In genomic region chr9:110257097-110257955, GRCh38 we compare ENCODE assay signal across 1 cellular context.
TF ChIP-seq lines count a peak whose summit lies in the region.

No MANE protein-coding gene starts in this region.

TF ChIP-seq in K562, 482 proteins besides CTCF, POLR2A, EP300 and RAD21 (continued from another document and continues in another):
- TF ChIP-seq, protein P1, sequence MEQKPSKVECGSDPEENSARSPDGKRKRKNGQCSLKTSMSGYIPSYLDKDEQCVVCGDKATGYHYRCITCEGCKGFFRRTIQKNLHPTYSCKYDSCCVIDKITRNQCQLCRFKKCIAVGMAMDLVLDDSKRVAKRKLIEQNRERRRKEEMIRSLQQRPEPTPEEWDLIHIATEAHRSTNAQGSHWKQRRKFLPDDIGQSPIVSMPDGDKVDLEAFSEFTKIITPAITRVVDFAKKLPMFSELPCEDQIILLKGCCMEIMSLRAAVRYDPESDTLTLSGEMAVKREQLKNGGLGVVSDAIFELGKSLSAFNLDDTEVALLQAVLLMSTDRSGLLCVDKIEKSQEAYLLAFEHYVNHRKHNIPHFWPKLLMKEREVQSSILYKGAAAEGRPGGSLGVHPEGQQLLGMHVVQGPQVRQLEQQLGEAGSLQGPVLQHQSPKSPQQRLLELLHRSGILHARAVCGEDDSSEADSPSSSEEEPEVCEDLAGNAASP (IDR thresholded peaks at IDR 0.05), result no peak
- TF ChIP-seq NKRF (IDR thresholded peaks at IDR 0.05; ENCODE audit: borderline replicate concordance), result no peak
- no peak for TF ChIP-seq ARID1B (IDR thresholded peaks at IDR 0.05)
- TF ChIP-seq ZNF324 (CRISPR knock-in tag; IDR thresholded peaks at IDR 0.05), result no peak
- TF ChIP-seq, protein P2, sequence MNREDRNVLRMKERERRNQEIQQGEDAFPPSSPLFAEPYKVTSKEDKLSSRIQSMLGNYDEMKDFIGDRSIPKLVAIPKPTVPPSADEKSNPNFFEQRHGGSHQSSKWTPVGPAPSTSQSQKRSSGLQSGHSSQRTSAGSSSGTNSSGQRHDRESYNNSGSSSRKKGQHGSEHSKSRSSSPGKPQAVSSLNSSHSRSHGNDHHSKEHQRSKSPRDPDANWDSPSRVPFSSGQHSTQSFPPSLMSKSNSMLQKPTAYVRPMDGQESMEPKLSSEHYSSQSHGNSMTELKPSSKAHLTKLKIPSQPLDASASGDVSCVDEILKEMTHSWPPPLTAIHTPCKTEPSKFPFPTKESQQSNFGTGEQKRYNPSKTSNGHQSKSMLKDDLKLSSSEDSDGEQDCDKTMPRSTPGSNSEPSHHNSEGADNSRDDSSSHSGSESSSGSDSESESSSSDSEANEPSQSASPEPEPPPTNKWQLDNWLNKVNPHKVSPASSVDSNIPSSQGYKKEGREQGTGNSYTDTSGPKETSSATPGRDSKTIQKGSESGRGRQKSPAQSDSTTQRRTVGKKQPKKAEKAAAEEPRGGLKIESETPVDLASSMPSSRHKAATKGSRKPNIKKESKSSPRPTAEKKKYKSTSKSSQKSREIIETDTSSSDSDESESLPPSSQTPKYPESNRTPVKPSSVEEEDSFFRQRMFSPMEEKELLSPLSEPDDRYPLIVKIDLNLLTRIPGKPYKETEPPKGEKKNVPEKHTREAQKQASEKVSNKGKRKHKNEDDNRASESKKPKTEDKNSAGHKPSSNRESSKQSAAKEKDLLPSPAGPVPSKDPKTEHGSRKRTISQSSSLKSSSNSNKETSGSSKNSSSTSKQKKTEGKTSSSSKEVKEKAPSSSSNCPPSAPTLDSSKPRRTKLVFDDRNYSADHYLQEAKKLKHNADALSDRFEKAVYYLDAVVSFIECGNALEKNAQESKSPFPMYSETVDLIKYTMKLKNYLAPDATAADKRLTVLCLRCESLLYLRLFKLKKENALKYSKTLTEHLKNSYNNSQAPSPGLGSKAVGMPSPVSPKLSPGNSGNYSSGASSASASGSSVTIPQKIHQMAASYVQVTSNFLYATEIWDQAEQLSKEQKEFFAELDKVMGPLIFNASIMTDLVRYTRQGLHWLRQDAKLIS (CRISPR knock-in tag; IDR thresholded peaks at IDR 0.05), result no peak
- no peak for TF ChIP-seq MCM7 (IDR thresholded peaks at IDR 0.05)
- TF ChIP-seq PRPF4 (IDR thresholded peaks at IDR 0.05; ENCODE audit: insufficient read depth, low read depth, low read length, poor library complexity, severe bottlenecking), result no peak
- TF ChIP-seq, protein P3, sequence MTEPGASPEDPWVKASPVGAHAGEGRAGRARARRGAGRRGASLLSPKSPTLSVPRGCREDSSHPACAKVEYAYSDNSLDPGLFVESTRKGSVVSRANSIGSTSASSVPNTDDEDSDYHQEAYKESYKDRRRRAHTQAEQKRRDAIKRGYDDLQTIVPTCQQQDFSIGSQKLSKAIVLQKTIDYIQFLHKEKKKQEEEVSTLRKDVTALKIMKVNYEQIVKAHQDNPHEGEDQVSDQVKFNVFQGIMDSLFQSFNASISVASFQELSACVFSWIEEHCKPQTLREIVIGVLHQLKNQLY (CRISPR knock-in tag; conservative IDR thresholded peaks at IDR 0.05), result no peak
- TF ChIP-seq ZBTB2 (IDR thresholded peaks at IDR 0.05), result no peak
- TF ChIP-seq ETV5 (CRISPR knock-in tag; IDR thresholded peaks at IDR 0.05; ENCODE audit: low read depth), result peak; percentile 50; the same call in 1 of the 2 replicates
- no peak for TF ChIP-seq ZNF445 (CRISPR knock-in tag; IDR thresholded peaks at IDR 0.05; ENCODE audit: low read depth)
- TF ChIP-seq, protein P4, sequence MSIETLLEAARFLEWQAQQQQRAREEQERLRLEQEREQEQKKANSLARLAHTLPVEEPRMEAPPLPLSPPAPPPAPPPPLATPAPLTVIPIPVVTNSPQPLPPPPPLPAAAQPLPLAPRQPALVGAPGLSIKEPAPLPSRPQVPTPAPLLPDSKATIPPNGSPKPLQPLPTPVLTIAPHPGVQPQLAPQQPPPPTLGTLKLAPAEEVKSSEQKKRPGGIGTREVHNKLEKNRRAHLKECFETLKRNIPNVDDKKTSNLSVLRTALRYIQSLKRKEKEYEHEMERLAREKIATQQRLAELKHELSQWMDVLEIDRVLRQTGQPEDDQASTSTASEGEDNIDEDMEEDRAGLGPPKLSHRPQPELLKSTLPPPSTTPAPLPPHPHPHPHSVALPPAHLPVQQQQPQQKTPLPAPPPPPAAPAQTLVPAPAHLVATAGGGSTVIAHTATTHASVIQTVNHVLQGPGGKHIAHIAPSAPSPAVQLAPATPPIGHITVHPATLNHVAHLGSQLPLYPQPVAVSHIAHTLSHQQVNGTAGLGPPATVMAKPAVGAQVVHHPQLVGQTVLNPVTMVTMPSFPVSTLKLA (conservative IDR thresholded peaks at IDR 0.05), result peak; percentile 15 to 72; a peak in 2 of 4 replicates
- TF ChIP-seq RHOXF2B (CRISPR knock-in tag; conservative IDR thresholded peaks at IDR 0.05), result 0 out of 2 replicates have a peak, but pooled peaks have one; percentile 67
- TF ChIP-seq IRF9 (tag; IDR thresholded peaks at IDR 0.05), result 0 out of 2 replicates have a peak, but pooled peaks have one; percentile 36
- no peak for TF ChIP-seq ZNF175 (CRISPR knock-in tag; IDR thresholded peaks at IDR 0.05; ENCODE audit: low read depth)
- TF ChIP-seq ZNF639 (CRISPR knock-in tag; conservative IDR thresholded peaks at IDR 0.05 in 1 of 2, IDR thresholded peaks at IDR 0.05 in 1 of 2), result peak in 1 of 2 experiments; percentile 32; a peak in 1 of 4 replicates
- no peak for TF ChIP-seq TARDBP (IDR thresholded peaks at IDR 0.05)
- TF ChIP-seq ESRRA (IDR thresholded peaks at IDR 0.05; ENCODE audit: borderline replicate concordance, low read depth), result peak; percentile 99
- TF ChIP-seq SIN3A (IDR thresholded peaks at IDR 0.05; ENCODE audit: borderline replicate concordance in 2 of 2, control insufficient read depth in 1 of 2, low read depth in 2 of 2, low read length in 2 of 2), result no peak
- peak; percentile 91 for TF ChIP-seq ADNP (tag; IDR thresholded peaks at IDR 0.05)
- TF ChIP-seq E2F8 (IDR thresholded peaks at IDR 0.05; ENCODE audit: low read depth, partially characterized antibody), result peak; percentile 45
- peak; percentile 18 for TF ChIP-seq KDM5B (IDR thresholded peaks at IDR 0.05; ENCODE audit: insufficient replicate concordance, low read depth, low read length)
- TF ChIP-seq, protein P5, sequence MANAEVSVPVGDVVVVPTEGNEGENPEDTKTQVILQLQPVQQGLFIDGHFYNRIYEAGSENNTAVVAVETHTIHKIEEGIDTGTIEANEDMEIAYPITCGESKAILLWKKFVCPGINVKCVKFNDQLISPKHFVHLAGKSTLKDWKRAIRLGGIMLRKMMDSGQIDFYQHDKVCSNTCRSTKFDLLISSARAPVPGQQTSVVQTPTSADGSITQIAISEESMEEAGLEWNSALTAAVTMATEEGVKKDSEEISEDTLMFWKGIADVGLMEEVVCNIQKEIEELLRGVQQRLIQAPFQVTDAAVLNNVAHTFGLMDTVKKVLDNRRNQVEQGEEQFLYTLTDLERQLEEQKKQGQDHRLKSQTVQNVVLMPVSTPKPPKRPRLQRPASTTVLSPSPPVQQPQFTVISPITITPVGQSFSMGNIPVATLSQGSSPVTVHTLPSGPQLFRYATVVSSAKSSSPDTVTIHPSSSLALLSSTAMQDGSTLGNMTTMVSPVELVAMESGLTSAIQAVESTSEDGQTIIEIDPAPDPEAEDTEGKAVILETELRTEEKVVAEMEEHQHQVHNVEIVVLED (CRISPR knock-in tag; IDR thresholded peaks at IDR 0.05), result no peak
- TF ChIP-seq, protein P6, sequence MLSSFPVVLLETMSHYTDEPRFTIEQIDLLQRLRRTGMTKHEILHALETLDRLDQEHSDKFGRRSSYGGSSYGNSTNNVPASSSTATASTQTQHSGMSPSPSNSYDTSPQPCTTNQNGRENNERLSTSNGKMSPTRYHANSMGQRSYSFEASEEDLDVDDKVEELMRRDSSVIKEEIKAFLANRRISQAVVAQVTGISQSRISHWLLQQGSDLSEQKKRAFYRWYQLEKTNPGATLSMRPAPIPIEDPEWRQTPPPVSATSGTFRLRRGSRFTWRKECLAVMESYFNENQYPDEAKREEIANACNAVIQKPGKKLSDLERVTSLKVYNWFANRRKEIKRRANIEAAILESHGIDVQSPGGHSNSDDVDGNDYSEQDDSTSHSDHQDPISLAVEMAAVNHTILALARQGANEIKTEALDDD (IDR thresholded peaks at IDR 0.05), result 0 out of 2 replicates have a peak, but pooled peaks have one; percentile 36
- TF ChIP-seq RCOR1 (IDR thresholded peaks at IDR 0.05; ENCODE audit: borderline replicate concordance in 1 of 2, low read depth in 2 of 2, low read length in 2 of 2), result 0 out of 4 replicates have a peak, but pooled peaks of 1 of the 2 experiments have one; percentile 50
- peak; percentile 76 for TF ChIP-seq EP400 (IDR thresholded peaks at IDR 0.05)
- no peak for TF ChIP-seq ZNF511 (CRISPR knock-in tag; IDR thresholded peaks at IDR 0.05)
- peak; percentile 57 for TF ChIP-seq CHD4 (IDR thresholded peaks at IDR 0.05; ENCODE audit: insufficient read depth, insufficient replicate concordance, low read depth, low read length, poor library complexity, severe bottlenecking)
- 0 out of 4 replicates have a peak, but pooled peaks of 1 of the 2 experiments have one; percentile 46 for TF ChIP-seq CSDE1 (IDR thresholded peaks at IDR 0.05)
- TF ChIP-seq ZNF431 (CRISPR knock-in tag; IDR thresholded peaks at IDR 0.05), result no peak
- TF ChIP-seq, protein P7, sequence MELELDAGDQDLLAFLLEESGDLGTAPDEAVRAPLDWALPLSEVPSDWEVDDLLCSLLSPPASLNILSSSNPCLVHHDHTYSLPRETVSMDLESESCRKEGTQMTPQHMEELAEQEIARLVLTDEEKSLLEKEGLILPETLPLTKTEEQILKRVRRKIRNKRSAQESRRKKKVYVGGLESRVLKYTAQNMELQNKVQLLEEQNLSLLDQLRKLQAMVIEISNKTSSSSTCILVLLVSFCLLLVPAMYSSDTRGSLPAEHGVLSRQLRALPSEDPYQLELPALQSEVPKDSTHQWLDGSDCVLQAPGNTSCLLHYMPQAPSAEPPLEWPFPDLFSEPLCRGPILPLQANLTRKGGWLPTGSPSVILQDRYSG (tag; conservative IDR thresholded peaks at IDR 0.05; ENCODE audit: low read depth), result 0 out of 2 replicates have a peak, but pooled peaks have one; percentile 62
- peak; percentile 82 to 92 for TF ChIP-seq KDM1A (IDR thresholded peaks at IDR 0.05)
- TF ChIP-seq ZNF253 (CRISPR knock-in tag; conservative IDR thresholded peaks at IDR 0.05), result no peak
- TF ChIP-seq ELF2 (CRISPR knock-in tag; IDR thresholded peaks at IDR 0.05), result no peak
- no peak for TF ChIP-seq ETV1 (tag; conservative IDR thresholded peaks at IDR 0.05; ENCODE audit: low read depth)
- TF ChIP-seq MED1 (CRISPR knock-in tag; IDR thresholded peaks at IDR 0.05; ENCODE audit: borderline replicate concordance), result no peak
